13 cellular contexts compared by ENCODE assay signal in the genomic region with DNA sequence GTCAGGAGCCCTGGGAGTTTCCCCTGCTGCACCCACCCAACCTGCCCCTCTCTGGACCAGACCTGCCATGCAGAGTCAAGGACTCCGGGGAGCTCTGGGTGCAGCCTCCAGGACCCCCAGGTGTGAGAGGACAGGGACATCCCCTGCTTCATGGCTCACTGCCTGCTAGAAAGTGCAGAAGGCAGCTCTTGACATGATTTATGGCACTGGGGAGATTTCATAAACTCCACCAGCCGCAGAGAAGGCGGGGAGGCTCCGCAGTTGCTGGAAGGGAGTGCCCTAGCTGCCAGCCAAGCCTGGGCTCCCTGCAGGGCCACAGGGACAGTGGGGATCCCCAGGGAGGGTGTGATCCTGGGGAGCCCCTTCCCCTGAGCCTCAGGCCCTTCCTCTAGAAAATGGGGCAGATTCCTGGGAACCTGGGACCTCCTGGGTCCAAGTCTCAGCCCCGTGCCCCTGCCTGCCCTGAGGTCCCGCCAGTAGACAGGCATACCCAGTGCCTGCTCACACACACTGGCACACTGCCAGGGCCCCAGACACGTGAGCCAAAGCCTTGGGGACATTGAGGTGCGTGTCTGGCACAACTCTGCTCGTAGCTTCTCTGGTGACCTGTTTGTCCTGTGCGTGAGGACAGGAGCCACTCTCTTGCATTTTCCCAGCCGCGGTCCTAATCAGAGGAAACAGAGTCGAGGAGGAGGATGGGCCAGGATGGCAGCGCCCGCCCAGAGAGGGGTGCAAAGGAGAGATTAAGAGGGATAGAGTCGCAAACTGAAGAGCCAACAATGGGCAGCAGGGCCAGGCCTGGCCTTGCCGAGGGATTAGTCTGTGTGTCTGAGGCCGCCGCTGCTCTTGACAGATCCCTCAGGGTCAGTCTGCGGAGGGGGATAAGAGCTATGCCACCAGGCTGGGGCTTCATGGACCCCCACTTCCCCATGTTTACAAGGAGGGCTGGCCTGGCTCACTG. TPM values are rescaled to one million over a fixed set of nuclear protein-coding genes. Genes with fewer than 3 reads are reported as not detected.
DNase-seq lines count a peak whose midpoint lies in the region; ATAC-seq, FAIRE-seq and TF ChIP-seq lines count a peak whose summit lies in the region.
"Had no signal": no experiment of that assay in that cellular context is flagged by ENCODE, and none has a peak within 500 bp of the region (broad histone marks: within the 10 kb centered on the region; RNA-seq: fewer than 3 reads in every experiment).

No MANE protein-coding gene starts in this region.

- in situ Hi-C loops in G401 (cut with HindIII; ENCODE audit: low sequenced_read_pairs) = no loop called here

- no peak overlapping the region for H3K23ac ChIP-seq in H1 (ENCODE audit: insufficient read length)

- H2AK5ac ChIP-seq in H1 (ENCODE audit: low read depth, low read length) = no peak overlapping the region

- H3K4me1 ChIP-seq in left ventricle myocardium inferior = peaks cover 8% of the 10 kb centered on the region
- H3K4me1 ChIP-seq in H1 (replicated peaks in 1 of 4; ENCODE audit: control insufficient read depth in 3 of 4, insufficient read depth in 4 of 4, low read length in 3 of 4) = peaks cover 0 to 12% (median 7%) of the 10 kb centered on the region in 4 experiments; a peak in 6 of 7 replicates
- H3K4me1 ChIP-seq: breast epithelium, stomach had no signal

- no peak overlapping the region for H2BK120ac ChIP-seq in H1 (replicated peaks; ENCODE audit: low read depth, low read length)

- 0 out of 2 replicates have a peak overlapping the region, but pooled peaks have one; percentile 30 for H2BK5ac ChIP-seq in H1 (ENCODE audit: low read depth, low read length)

- WGBS in H1 (ENCODE audit: extremely low coverage in 1 of 2, insufficient coverage in 1 of 2, insufficient read length in 1 of 2, insufficient replicate concordance in 2 of 2, low coverage in 1 of 2, low lambda C conversion rate in 2 of 2, missing lambda C conversion rate in 1 of 2), 2 experiments = 90% methylated on average over 20 of the region's 20 CpGs; no CpG with 5 or more reads in 1 of the 2 experiments

- H3K9me3 ChIP-seq in left ventricle myocardium inferior (replicated peaks) = no peaks in the 10 kb centered on the region
- H3K9me3 ChIP-seq in H1 (ENCODE audit: insufficient read depth in 2 of 2, low read depth in 1 of 2, low read length in 1 of 2) = no peaks in the 10 kb centered on the region
- H3K9me3 ChIP-seq: breast epithelium, stomach had no signal

- no peak overlapping the region for H3K9ac ChIP-seq in H1 (replicated peaks in 1 of 4; ENCODE audit: extremely low read depth in 1 of 4, low read depth in 3 of 4, low read length in 3 of 4)

- no peak for TF ChIP-seq POLR2A in H1 (IDR thresholded peaks at IDR 0.05; ENCODE audit: control extremely low read depth in 1 of 2, low read depth in 2 of 2, low read length in 2 of 2)

- H4K5ac ChIP-seq in H1 (ENCODE audit: insufficient read length, low read depth, low read length) = no peak overlapping the region

- H4K8ac ChIP-seq in H1 (ENCODE audit: extremely low read depth, insufficient read depth, low read length) = no peak overlapping the region; the same call in 1 of the 2 replicates

- H3K79me2 ChIP-seq in H1 (ENCODE audit: control insufficient read depth in 1 of 2, insufficient read depth in 2 of 2, low read length in 2 of 2) = no peaks in the 10 kb centered on the region

- H3K4ac ChIP-seq in H1 (replicated peaks; ENCODE audit: insufficient read length, low read depth, low read length) = no peak overlapping the region

- H3K36me3 ChIP-seq in left ventricle myocardium inferior = peaks cover 35% of the 10 kb centered on the region
- no peaks in the 10 kb centered on the region for H3K36me3 ChIP-seq in H1 (ENCODE audit: control insufficient read depth in 2 of 4, insufficient read depth in 4 of 4, low read length in 3 of 4)
- H3K36me3 ChIP-seq: breast epithelium had no signal

- no peak for FAIRE-seq in H1 (lab: Jason Lieb, UNC)

- H3K23me2 ChIP-seq in H1 (ENCODE audit: low read depth, low read length) = no peaks in the 10 kb centered on the region

- no peak overlapping the region for H2AFZ ChIP-seq in H1 (ENCODE audit: low read length)
- H2AFZ ChIP-seq: PC-9 had no signal

- H3K4me2 ChIP-seq in H1 (ENCODE audit: insufficient read depth in 1 of 2, low read depth in 2 of 2, low read length in 2 of 2) = no peak overlapping the region
- H3K4me2 ChIP-seq: PC-9 had no signal

- no peak overlapping the region for H2BK12ac ChIP-seq in H1 (ENCODE audit: low read depth, low read length)

- no peak overlapping the region for H2BK20ac ChIP-seq in H1 (ENCODE audit: low read length)

- H3K79me1 ChIP-seq in H1 (ENCODE audit: low read depth, low read length) = no peaks in the 10 kb centered on the region

- TF ChIP-seq RAD21 in H1 (IDR thresholded peaks at IDR 0.05 in 1 of 2, conservative IDR thresholded peaks at IDR 0.05 in 1 of 2; ENCODE audit: low read depth in 2 of 2, low read length in 2 of 2) = no peak

- peak; percentile 28 for DNase-seq in left ventricle myocardium inferior
- DNase-seq in cardiac septum (ENCODE audit: low spot score) = no peak
- peak; percentile 29 for DNase-seq in NCI-H524 treated with DMSO at 0.1 percent for 48 hours (lab: John Stamatoyannopoulos, UW)
- no peak for DNase-seq in H1 (ENCODE audit: low read depth in 1 of 2, low spot score in 2 of 2)
- no peak for DNase-seq in stimulated activated CD4-positive, alpha-beta T cell treated with anti-CD3 and anti-CD28 coated beads, Interleukin-12 subunit alpha, Interleukin-12 subunit beta, amount 100 ng/mL, for 4 hours
- DNase-seq in G401 (ENCODE audit: low spot score) = no peak
- DNase-seq in activated CD4-positive, alpha-beta memory T cell treated with anti-CD3 and anti-CD28 coated beads for 36 hours = no peak
- DNase-seq: AML-193, PC-9, stomach had no signal

- no peak for ATAC-seq in GM21576 (IDR thresholded peaks at IDR 0.05; ENCODE audit: unreplicated experiment)

- no peak overlapping the region for H3K14ac ChIP-seq in H1 (ENCODE audit: insufficient read length)

- intact Hi-C loops in left ventricle myocardium inferior (cut with micrococcal nuclease) (no loop called here), cardiac septum (cut with DNase I) (no loop called here)
- intact Hi-C loops in activated CD4-positive, alpha-beta memory T cell treated with anti-CD3 and anti-CD28 coated beads for 36 hours (cut with micrococcal nuclease) = no loop called here

- no peaks in the 10 kb centered on the region for H4K20me1 ChIP-seq in H1 (replicated peaks in 1 of 2; ENCODE audit: control insufficient read depth in 1 of 2, insufficient read depth in 2 of 2, low read length in 2 of 2)

- TF ChIP-seq CTCF in left ventricle myocardium inferior (IDR thresholded peaks at IDR 0.05; ENCODE audit: borderline replicate concordance) (no peak), H1 (IDR thresholded peaks at IDR 0.05; ENCODE audit: control extremely low read depth in 1 of 3, insufficient read depth in 1 of 3, low read depth in 1 of 3, low read length in 3 of 3) (no peak)

- H3K56ac ChIP-seq in H1 (replicated peaks; ENCODE audit: insufficient read length, low read depth, low read length) = no peak overlapping the region

- H3K27ac ChIP-seq in left ventricle myocardium inferior (replicated peaks) (no peak overlapping the region), H1 (ENCODE audit: low read depth, low read length) (no peak overlapping the region)
- H3K27ac ChIP-seq: breast epithelium, PC-9, stomach had no signal

- H3K18ac ChIP-seq in H1 (ENCODE audit: extremely low read depth, low read length) = no peak overlapping the region

- no peaks in the 10 kb centered on the region for H3K36me3 Mint-ChIP-seq in activated CD4-positive, alpha-beta memory T cell treated with anti-CD3 and anti-CD28 coated beads for 36 hours

- H3K4me3 ChIP-seq in left ventricle myocardium inferior (no peak overlapping the region), H1 (ENCODE audit: extremely low read depth in 1 of 4, insufficient read depth in 2 of 4, low read depth in 3 of 4, low read length in 4 of 4) (no peak overlapping the region)
- H3K4me3 ChIP-seq: breast epithelium, PC-9, stomach had no signal

- no peak overlapping the region for H3K4me3 Mint-ChIP-seq in activated CD4-positive, alpha-beta memory T cell treated with anti-CD3 and anti-CD28 coated beads for 36 hours

- H3K27me3 Mint-ChIP-seq in activated CD4-positive, alpha-beta memory T cell treated with anti-CD3 and anti-CD28 coated beads for 36 hours = no peaks in the 10 kb centered on the region

- CTCF ChIA-PET in H1 (lab: Charles Lee; ENCODE audit: partially characterized antibody) = interaction anchor here (0.6 to 2.8 kb wide), 11 partner anchors 11 to 521 kb away, joined by 3 to 7 read pairs (median 3); no protein-coding TSS in a partner anchor
- CTCF ChIA-PET in activated CD4-positive, alpha-beta memory T cell treated with anti-CD3 and anti-CD28 coated beads for 36 hours (lab: Charles Lee) = no interaction called here

- H3K27ac Mint-ChIP-seq in activated CD4-positive, alpha-beta memory T cell treated with anti-CD3 and anti-CD28 coated beads for 36 hours = no peak overlapping the region

- POLR2A ChIA-PET in H1 (lab: Charles Lee; ENCODE audit: partially characterized antibody) = interaction anchor here (1.0 kb wide), 1 partner anchor 17 kb away, joined by 3 read pairs; no protein-coding TSS in a partner anchor
- POLR2A ChIA-PET in activated CD4-positive, alpha-beta memory T cell treated with anti-CD3 and anti-CD28 coated beads for 36 hours (lab: Charles Lee) = no interaction called here

- no peaks in the 10 kb centered on the region for H3K4me1 Mint-ChIP-seq in activated CD4-positive, alpha-beta memory T cell treated with anti-CD3 and anti-CD28 coated beads for 36 hours (ENCODE audit: low read depth)

- no peak overlapping the region for H2BK15ac ChIP-seq in H1 (ENCODE audit: low read length)

- no peaks in the 10 kb centered on the region for H3K9me3 Mint-ChIP-seq in activated CD4-positive, alpha-beta memory T cell treated with anti-CD3 and anti-CD28 coated beads for 36 hours

- H3K27me3 ChIP-seq in left ventricle myocardium inferior (ENCODE audit: low read depth) (no peaks in the 10 kb centered on the region), H1 (replicated peaks in 1 of 4; ENCODE audit: control insufficient read depth in 3 of 4, extremely low read depth in 1 of 4, insufficient read depth in 3 of 4, low read length in 3 of 4) (no peaks in the 10 kb centered on the region)
- H3K27me3 ChIP-seq: breast epithelium, stomach had no signal

- no peak for TF ChIP-seq EP300 in H1 (IDR thresholded peaks at IDR 0.05; ENCODE audit: borderline replicate concordance in 1 of 2, low read depth in 2 of 2, low read length in 2 of 2)

- no peak overlapping the region for H4K91ac ChIP-seq in H1 (replicated peaks; ENCODE audit: insufficient read length, low read length)

RNA-seq across cellular contexts. Expression of a gene that starts 13.8 kb away (rescaled TPM):
- total RNA-seq in left ventricle myocardium inferior (not detected), cardiac septum (not detected)
- total RNA-seq in H1 (2021; fragmentation: NEBNext Ultra II Directional; extraction: Animal tissue kit (Norgen Biotek cat#: 25700)) = 0.20 and 0.34 TPM in 2 replicates
- polyA plus RNA-seq in H1 (2011; rRNA removed) = 0.36 and 1.0 TPM in 2 replicates
- 0.92 TPM for polyA plus RNA-seq in H1 (2011; cell fraction: cytosol; rRNA removed)
- 1.5 TPM for polyA plus RNA-seq in H1 (2011; cell fraction: nucleus; rRNA removed)
- polyA plus RNA-seq in H1 (2012, experiment 1 of 2) = 0.41 to 0.54 TPM (median 0.45 TPM) in 4 replicates
- polyA plus RNA-seq in H1 (2012, experiment 2 of 2) = 0.33 TPM
- 0.06 TPM for polyA plus RNA-seq in H1 (2013, experiment 1 of 2)
- polyA plus RNA-seq in H1 (2013, experiment 2 of 2) = 0.09 TPM
- polyA minus RNA-seq in H1 (2011; rRNA and poly(A)+ RNA removed) = 0.10 and 0.60 TPM in 2 replicates
- polyA minus RNA-seq in H1 (2011; cell fraction: cytosol; rRNA and poly(A)+ RNA removed) = 0.51 TPM
- 0.50 TPM for polyA minus RNA-seq in H1 (2011; cell fraction: nucleus; rRNA and poly(A)+ RNA removed)
- total RNA-seq in G401 (2014; rRNA removed; shearing (Covaris generic)) = 1.5 and 2.8 TPM in 2 replicates
- under 1 TPM in 1 of 2 experiments, not detected in 1; 0.07 TPM for total RNA-seq in activated CD4-positive, alpha-beta memory T cell treated with anti-CD3 and anti-CD28 coated beads for 36 hours
- total RNA-seq: breast epithelium, mesenteric fat pad, stomach had no signal

RNA-seq across cellular contexts. Expression of a gene that starts 33.2 kb away (rescaled TPM):
- total RNA-seq in left ventricle myocardium inferior = 20.6 TPM
- total RNA-seq in cardiac septum = 17.1 TPM
- total RNA-seq in H1 (2021; fragmentation: NEBNext Ultra II Directional; extraction: Animal tissue kit (Norgen Biotek cat#: 25700)) = 13.8 and 14.0 TPM in 2 replicates
- polyA plus RNA-seq in H1 (2011; rRNA removed) = 35.6 and 38.3 TPM in 2 replicates
- polyA plus RNA-seq in H1 (2011; cell fraction: cytosol; rRNA removed) = 26.0 TPM
- polyA plus RNA-seq in H1 (2011; cell fraction: nucleus; rRNA removed) = 22.7 TPM
- 8.0 to 18.7 TPM (median 17.5 TPM) in 4 replicates for polyA plus RNA-seq in H1 (2012, experiment 1 of 2)
- 28.9 TPM for polyA plus RNA-seq in H1 (2012, experiment 2 of 2)
- 14.2 TPM for polyA plus RNA-seq in H1 (2013, experiment 1 of 2)
- 13.4 TPM for polyA plus RNA-seq in H1 (2013, experiment 2 of 2)
- 5.7 and 8.4 TPM in 2 replicates for polyA minus RNA-seq in H1 (2011; rRNA and poly(A)+ RNA removed)
- 3.3 TPM for polyA minus RNA-seq in H1 (2011; cell fraction: cytosol; rRNA and poly(A)+ RNA removed)
- polyA minus RNA-seq in H1 (2011; cell fraction: nucleus; rRNA and poly(A)+ RNA removed) = 6.4 TPM
- 28.7 and 30.0 TPM in 2 replicates for total RNA-seq in G401 (2014; rRNA removed; shearing (Covaris generic))
- 10 to 100 TPM; 18.1 to 20.6 TPM for total RNA-seq in activated CD4-positive, alpha-beta memory T cell treated with anti-CD3 and anti-CD28 coated beads for 36 hours

RNA-seq across cellular contexts. Expression of a gene that starts 33.5 kb away (rescaled TPM):
- 403 TPM for total RNA-seq in left ventricle myocardium inferior
- total RNA-seq in cardiac septum = 271 TPM
- 102 and 106 TPM in 2 replicates for total RNA-seq in H1 (2021; fragmentation: NEBNext Ultra II Directional; extraction: Animal tissue kit (Norgen Biotek cat#: 25700))
- 253 and 260 TPM in 2 replicates for polyA plus RNA-seq in H1 (2011; rRNA removed)
- 192 TPM for polyA plus RNA-seq in H1 (2011; cell fraction: cytosol; rRNA removed)
- 141 TPM for polyA plus RNA-seq in H1 (2011; cell fraction: nucleus; rRNA removed)
- 152 to 189 TPM (median 187 TPM) in 4 replicates for polyA plus RNA-seq in H1 (2012, experiment 1 of 2)
- polyA plus RNA-seq in H1 (2012, experiment 2 of 2) = 132 TPM
- 123 TPM for polyA plus RNA-seq in H1 (2013, experiment 1 of 2)
- polyA plus RNA-seq in H1 (2013, experiment 2 of 2) = 125 TPM
- polyA minus RNA-seq in H1 (2011; rRNA and poly(A)+ RNA removed) = 52.2 and 80.8 TPM in 2 replicates
- polyA minus RNA-seq in H1 (2011; cell fraction: cytosol; rRNA and poly(A)+ RNA removed) = 63.9 TPM
- 56.3 TPM for polyA minus RNA-seq in H1 (2011; cell fraction: nucleus; rRNA and poly(A)+ RNA removed)
- 114 and 138 TPM in 2 replicates for total RNA-seq in G401 (2014; rRNA removed; shearing (Covaris generic))
- total RNA-seq in activated CD4-positive, alpha-beta memory T cell treated with anti-CD3 and anti-CD28 coated beads for 36 hours = 10 to 100 TPM; 81.4 to 87.4 TPM

Comparison
In these comparisons a context has a peak if more than half of its experiments do, and no peak if none do; other contexts are left out.
1. DNase-seq: peak in left ventricle myocardium inferior (single experiment) and NCI-H524 treated with DMSO at 0.1 percent for 48 hours (single experiment); none in cardiac septum (single experiment), H1 (0 of 2), stimulated activated CD4-positive, alpha-beta T cell treated with anti-CD3 and anti-CD28 coated beads, Interleukin-12 subunit alpha, Interleukin-12 subunit beta, amount 100 ng/mL, for 4 hours (single experiment), G401 (single experiment) and activated CD4-positive, alpha-beta memory T cell treated with anti-CD3 and anti-CD28 coated beads for 36 hours (single experiment).